18 cellular contexts compared by ENCODE assay signal in genomic region chr12:76299536-76300296, GRCh38. TPM values are rescaled to one million over a fixed set of nuclear protein-coding genes. Genes with fewer than 3 reads are reported as not detected.
DNase-seq lines count a peak whose midpoint lies in the region; ATAC-seq and TF ChIP-seq lines count a peak whose summit lies in the region.
"Had no signal": no experiment of that assay in that cellular context is flagged by ENCODE, and none has a peak within 500 bp of the region (broad histone marks: within the 10 kb centered on the region; RNA-seq: fewer than 3 reads in every experiment).

No MANE protein-coding gene starts in this region.

- H4K5ac ChIP-seq in mesendoderm (ENCODE audit: low read length), result no peak overlapping the region

- no peaks in the 10 kb centered on the region for H3K36me3 Mint-ChIP-seq in CD4-positive, alpha-beta memory T cell
- H3K36me3 Mint-ChIP-seq: activated naive CD4-positive, alpha-beta T cell treated with anti-CD3 and anti-CD28 coated beads, Interleukin-2, amount 50 U/mL, for 24 hours; brain; mesothelial cell of epicardium had no signal

- peak overlapping the region; percentile 25 for H2BK15ac ChIP-seq in mesendoderm (replicated peaks; ENCODE audit: low read depth)

- CTCF ChIA-PET in HEK293T (lab: Yijun Ruan, JAX), result no interaction called here
- CTCF ChIA-PET in CD4-positive, alpha-beta memory T cell (lab: Charles Lee; ENCODE audit: partially characterized antibody), result no interaction called here

- no peaks in the 10 kb centered on the region for H3K9me3 ChIP-seq in SJSA1 (replicated peaks)
- no peaks in the 10 kb centered on the region for H3K9me3 ChIP-seq in CD4-positive, alpha-beta memory T cell (ENCODE audit: control insufficient read depth in 1 of 2, low read length in 2 of 2)
- H3K9me3 ChIP-seq: SK-N-SH had no signal

- DNase-seq in AG10803 (ENCODE audit: low read depth), result peak; percentile 31
- peak; percentile 14 for DNase-seq in HEK293T (ENCODE audit: extremely low spot score)
- peak in 1 of 2 experiments; percentile 62 for DNase-seq in SJSA1 (ENCODE audit: low read depth in 1 of 2, low spot score in 2 of 2)
- peak; percentile 91 for DNase-seq in mesendoderm
- no peak for DNase-seq in CD4-positive, alpha-beta memory T cell
- no peak for DNase-seq in COLO829 (ENCODE audit: low spot score)
- DNase-seq: activated CD4-positive, alpha-beta T cell treated with anti-CD3 and anti-CD28 coated beads, Interleukin-2, amount 50 U/mL, for 4 hours; activated T-cell treated with anti-CD3 and anti-CD28 coated beads, Interleukin-2, amount 50 U/mL, for 1 hour; dermis blood vessel endothelial cell; DMS79; head of caudate nucleus; OCI-M1; SK-N-SH had no signal

- no peaks in the 10 kb centered on the region for H3K79me1 ChIP-seq in mesendoderm (ENCODE audit: low read length)

- no peaks in the 10 kb centered on the region for H3K4me1 Mint-ChIP-seq in CD4-positive, alpha-beta memory T cell
- H3K4me1 Mint-ChIP-seq: activated naive CD4-positive, alpha-beta T cell treated with anti-CD3 and anti-CD28 coated beads, Interleukin-2, amount 50 U/mL, for 24 hours; brain; mesothelial cell of epicardium had no signal

- H3K27me3 ChIP-seq in SJSA1 (replicated peaks), result no peaks in the 10 kb centered on the region
- no peaks in the 10 kb centered on the region for H3K27me3 ChIP-seq in mesendoderm (ENCODE audit: insufficient read depth, low read length, poor library complexity)
- no peaks in the 10 kb centered on the region for H3K27me3 ChIP-seq in CD4-positive, alpha-beta memory T cell (ENCODE audit: insufficient read depth, low read length)

- H3K27ac ChIP-seq in SJSA1 (peak overlapping the region; percentile 61), mesendoderm (ENCODE audit: low read depth, low read length) (peak overlapping the region; percentile 47)
- no peak overlapping the region for H3K27ac ChIP-seq in CD4-positive, alpha-beta memory T cell (ENCODE audit: low read depth, low read length)

- POLR2A ChIA-PET in HEK293T (lab: Yijun Ruan, JAX), result no interaction called here
- POLR2A ChIA-PET in CD4-positive, alpha-beta memory T cell (lab: Charles Lee; ENCODE audit: partially characterized antibody), result no interaction called here

- H3K56ac ChIP-seq in mesendoderm (ENCODE audit: low read length), result peak overlapping the region; percentile 52

- peaks cover 0 to 5% (median 0%) of the 10 kb centered on the region in 8 donors for H3K9me3 Mint-ChIP-seq in CD4-positive, alpha-beta memory T cell
- H3K9me3 Mint-ChIP-seq: activated naive CD4-positive, alpha-beta T cell treated with anti-CD3 and anti-CD28 coated beads, Interleukin-2, amount 50 U/mL, for 24 hours; brain; mesothelial cell of epicardium had no signal

- ATAC-seq in GM21786 (IDR thresholded peaks at IDR 0.05; ENCODE audit: unreplicated experiment) (no peak), HG03457 (IDR thresholded peaks at IDR 0.05; ENCODE audit: unreplicated experiment) (no peak)

- H3K79me2 ChIP-seq in mesendoderm (ENCODE audit: control insufficient read depth, insufficient read depth, low read length), result no peaks in the 10 kb centered on the region

- TF ChIP-seq CTCF in AG10803 (conservative IDR thresholded peaks at IDR 0.05; ENCODE audit: low read length), result no peak

- H3K18ac ChIP-seq in mesendoderm (ENCODE audit: low read length), result peak overlapping the region; percentile 64

- peaks cover 0 to 2% of the 10 kb centered on the region in 2 donors for H3K27me3 Mint-ChIP-seq in CD4-positive, alpha-beta memory T cell
- H3K27me3 Mint-ChIP-seq: activated naive CD4-positive, alpha-beta T cell treated with anti-CD3 and anti-CD28 coated beads, Interleukin-2, amount 50 U/mL, for 24 hours had no signal

- H2AK5ac ChIP-seq in mesendoderm (ENCODE audit: low read length), result no peak overlapping the region

- H3K23ac ChIP-seq in mesendoderm (ENCODE audit: low read length), result no peak overlapping the region

- H2BK120ac ChIP-seq in mesendoderm (ENCODE audit: low read depth, low read length), result peak overlapping the region; percentile 74

- H3K4me1 ChIP-seq in SJSA1 (replicated peaks) (peaks cover 17% of the 10 kb centered on the region), mesendoderm (ENCODE audit: control insufficient read depth, low read depth, low read length) (peaks cover 6% of the 10 kb centered on the region)
- no peaks in the 10 kb centered on the region for H3K4me1 ChIP-seq in CD4-positive, alpha-beta memory T cell (ENCODE audit: insufficient read depth, low read length)

- H3K36me3 ChIP-seq in SJSA1, result 0 out of 2 replicates have a peak, but pooled peaks cover 4% of the 10 kb centered on the region
- H3K36me3 ChIP-seq in mesendoderm (ENCODE audit: control insufficient read depth, insufficient read depth, low read length), result no peaks in the 10 kb centered on the region
- no peaks in the 10 kb centered on the region for H3K36me3 ChIP-seq in CD4-positive, alpha-beta memory T cell (ENCODE audit: insufficient read depth, low read length)

- H4K8ac ChIP-seq in mesendoderm (ENCODE audit: low read depth, low read length), result no peak overlapping the region

- no peak overlapping the region for H3K27ac Mint-ChIP-seq in CD4-positive, alpha-beta memory T cell
- H3K27ac Mint-ChIP-seq: activated naive CD4-positive, alpha-beta T cell treated with anti-CD3 and anti-CD28 coated beads, Interleukin-2, amount 50 U/mL, for 24 hours; brain; mesothelial cell of epicardium had no signal

- H3K9ac ChIP-seq in mesendoderm (ENCODE audit: low read length), result no peak overlapping the region
- H3K9ac ChIP-seq: SK-N-SH had no signal

- H3K4ac ChIP-seq in mesendoderm (ENCODE audit: low read depth, low read length), result peak overlapping the region; percentile 7

- no peak overlapping the region for H3K4me2 ChIP-seq in mesendoderm (ENCODE audit: low read length)
- H3K4me2 ChIP-seq: SK-N-SH had no signal

- H3K4me3 ChIP-seq in AG10803 (ENCODE audit: low read length) (no peak overlapping the region), SJSA1 (no peak overlapping the region), mesendoderm (ENCODE audit: low read length) (no peak overlapping the region)
- H3K4me3 ChIP-seq in CD4-positive, alpha-beta memory T cell (ENCODE audit: low read length in 2 of 2), result no peak overlapping the region

- WGBS in mesendoderm (ENCODE audit: extremely low coverage, insufficient coverage, low lambda C conversion rate), result no CpG with 5 or more reads among the region's 5 CpGs

- no peak overlapping the region for H3K4me3 Mint-ChIP-seq in CD4-positive, alpha-beta memory T cell
- H3K4me3 Mint-ChIP-seq: activated naive CD4-positive, alpha-beta T cell treated with anti-CD3 and anti-CD28 coated beads, Interleukin-2, amount 50 U/mL, for 24 hours; brain; mesothelial cell of epicardium had no signal

- H2BK5ac ChIP-seq in mesendoderm (ENCODE audit: low read length), result peak overlapping the region; percentile 46

- intact Hi-C loops in CD4-positive, alpha-beta memory T cell (cut with micrococcal nuclease), result no loop called here

TF ChIP-seq in HEK293T, 16 proteins besides CTCF, POLR2A, EP300 and RAD21:
- TF ChIP-seq NFRKB (IDR thresholded peaks at IDR 0.05) (no peak), FOXA1 (IDR thresholded peaks at IDR 0.05) (no peak), ARNT (IDR thresholded peaks at IDR 0.05) (no peak), PKNOX1 (IDR thresholded peaks at IDR 0.05) (no peak), BHLHE40 (IDR thresholded peaks at IDR 0.05; ENCODE audit: borderline replicate concordance) (no peak), SUZ12 (IDR thresholded peaks at IDR 0.05) (no peak), FOXM1 (IDR thresholded peaks at IDR 0.05; ENCODE audit: borderline replicate concordance) (no peak), ZNF384 (IDR thresholded peaks at IDR 0.05) (no peak)
TF ChIP-seq in HEK293T: peak in this region for 0.

RNA-seq across cellular contexts. Expression of gene BBS10, which starts 48.5 kb away (rescaled TPM):
- 9.7 and 17.3 TPM in 2 replicates for total RNA-seq in SJSA1 (2014; rRNA removed; shearing (Covaris generic))
- 4.1 TPM for polyA plus RNA-seq in mesendoderm (2013, experiment 1 of 2)
- 4.1 TPM for polyA plus RNA-seq in mesendoderm (2013, experiment 2 of 2)
- 10 to 100 TPM; 11.5 to 12.6 TPM for total RNA-seq in CD4-positive, alpha-beta memory T cell
- 1 to 10 TPM in 1 of 2 donors, under 1 TPM in 1; 0.92 to 2.5 TPM for polyA plus RNA-seq in CD4-positive, alpha-beta memory T cell

Comparison
In these comparisons a context has a peak if more than half of its experiments do, and no peak if none do; other contexts are left out.
1. DNase-seq: peak in AG10803 (single experiment), HEK293T (single experiment) and mesendoderm (single experiment); none in CD4-positive, alpha-beta memory T cell (0 of 5) and COLO829 (single experiment).